8 cellular contexts compared by ENCODE assay signal in the genomic region with DNA sequence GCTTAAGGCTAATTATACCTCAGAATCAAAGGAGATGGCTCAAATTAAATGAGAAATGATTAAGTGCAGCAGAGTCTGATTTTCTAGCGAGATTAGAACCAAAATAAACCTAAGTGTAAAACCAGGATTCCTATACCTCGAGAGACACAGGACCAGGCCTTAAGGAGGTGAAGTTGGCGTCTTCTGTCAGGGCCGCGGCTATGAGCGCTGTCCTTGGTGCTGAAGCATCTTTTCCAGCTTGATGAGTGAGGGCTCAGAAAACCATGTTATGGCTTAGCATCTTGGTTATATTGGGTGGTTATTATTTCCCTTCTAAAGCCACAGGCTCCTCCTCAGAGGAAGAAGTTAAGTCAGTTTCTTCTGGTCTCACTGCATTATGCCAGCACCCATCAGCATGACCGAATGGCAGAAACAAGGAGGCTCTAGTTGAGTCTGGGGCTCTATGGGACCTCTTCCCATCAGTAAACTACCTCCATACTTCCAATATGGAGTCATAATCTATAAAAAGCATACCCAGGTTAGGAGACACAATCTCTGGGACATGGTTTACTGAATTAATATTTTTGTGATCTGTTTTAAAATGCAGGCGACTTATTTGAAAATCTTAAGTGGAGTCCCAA.
DNase-seq lines count a peak whose midpoint lies in the region; ATAC-seq and TF ChIP-seq lines count a peak whose summit lies in the region.
"Had no signal": no experiment of that assay in that cellular context is flagged by ENCODE, and none has a peak within 500 bp of the region (broad histone marks: within the 10 kb centered on the region; RNA-seq: fewer than 3 reads in every experiment).

No MANE protein-coding gene starts in this region.

- no peak overlapping the region for H3K23ac ChIP-seq in H9 (ENCODE audit: insufficient read length, low read depth, low read length)

- WGBS in H9 (ENCODE audit: extremely low coverage, insufficient read length, low lambda C conversion rate) = no CpG with 5 or more reads among the region's 8 CpGs

- H2BK15ac ChIP-seq in H9 (ENCODE audit: low read depth, low read length) = no peak overlapping the region

- H3K9me3 ChIP-seq in H9 (ENCODE audit: control insufficient read depth, low read depth, low read length) = no peaks in the 10 kb centered on the region

- no peaks in the 10 kb centered on the region for H3K27me3 ChIP-seq in H9 (ENCODE audit: insufficient read depth, low read length)

- no peak overlapping the region for H2AK5ac ChIP-seq in H9 (ENCODE audit: insufficient read length, low read length)

- peaks cover 7% of the 10 kb centered on the region for H3K27me3 Mint-ChIP-seq in H9 (ENCODE audit: low read depth)
- peaks cover 21% of the 10 kb centered on the region for H3K27me3 Mint-ChIP-seq in nephron progenitor cell (ENCODE audit: low read depth, poor library complexity)

- H3K4me1 ChIP-seq in H9 (ENCODE audit: insufficient read depth, low read length) = no peaks in the 10 kb centered on the region

- H2BK12ac ChIP-seq in H9 (ENCODE audit: insufficient read length, low read depth, low read length) = no peak overlapping the region

- H4K91ac ChIP-seq in H9 (ENCODE audit: insufficient read length, low read depth, low read length) = no peak overlapping the region

- H3K79me2 ChIP-seq in H9 (ENCODE audit: insufficient read depth, low read length) = no peaks in the 10 kb centered on the region

- no peak overlapping the region for H3K4me2 ChIP-seq in H9 (ENCODE audit: insufficient read depth, insufficient read length, low read length)

- H3K9ac ChIP-seq in H9 (ENCODE audit: extremely low read depth, insufficient read length, low read length) = no peak overlapping the region

- no peak overlapping the region for H4K8ac ChIP-seq in H9 (replicated peaks; ENCODE audit: insufficient read length, low read depth, low read length)

- no peak overlapping the region for H3K14ac ChIP-seq in H9 (ENCODE audit: insufficient read depth, low read length)

- DNase-seq in H9 = peak; percentile 46
- DNase-seq in NB4 (ENCODE audit: low read depth) = peak; percentile 36
- DNase-seq in T47D (ENCODE audit: low read depth in 1 of 2, low spot score in 1 of 2) = peak; percentile 54 to 83
- peak; percentile 84 for DNase-seq in nephron progenitor cell
- no peak for DNase-seq in NCI-H2196 treated with DMSO at 0.1 percent for 48 hours (lab: John Stamatoyannopoulos, UW; ENCODE audit: unreplicated experiment)
- DNase-seq in NCI-H128 (lab: John Stamatoyannopoulos, UW; ENCODE audit: unreplicated experiment) = no peak
- DNase-seq: central memory CD4-positive, alpha-beta T cell had no signal

- no peak for TF ChIP-seq POLR2A in NB4 (IDR thresholded peaks at IDR 0.05; ENCODE audit: extremely low read depth, insufficient read length)

- no peak overlapping the region for H3K4me3 Mint-ChIP-seq in H9
- H3K4me3 Mint-ChIP-seq in nephron progenitor cell = no peak overlapping the region

- H3K27ac ChIP-seq in H9 (ENCODE audit: insufficient read length, low read depth, low read length) = no peak overlapping the region

- H3K4me1 Mint-ChIP-seq in H9 = no peaks in the 10 kb centered on the region
- no peaks in the 10 kb centered on the region for H3K4me1 Mint-ChIP-seq in nephron progenitor cell

- in situ Hi-C loops in T47D (cut with HindIII; ENCODE audit: low pct_unique_long_range_greater_than_20kb, low sequenced_read_pairs) = no loop called here

- H4K20me1 ChIP-seq in H9 (ENCODE audit: control insufficient read depth, insufficient read depth, insufficient read length) = no peaks in the 10 kb centered on the region

- no peak overlapping the region for H3K56ac ChIP-seq in H9 (ENCODE audit: insufficient read length, low read depth, low read length)

- ATAC-seq in HG03139 (IDR thresholded peaks at IDR 0.05; ENCODE audit: unreplicated experiment) = no peak

- H3T11ph ChIP-seq in H9 (ENCODE audit: low read length) = no peak overlapping the region

- H2BK5ac ChIP-seq in H9 (ENCODE audit: insufficient read length, low read length) = no peak overlapping the region

- no peak overlapping the region for H3K4ac ChIP-seq in H9 (ENCODE audit: low read depth, low read length)

- no peak overlapping the region for H3K27ac Mint-ChIP-seq in H9
- no peak overlapping the region for H3K27ac Mint-ChIP-seq in nephron progenitor cell

- H3K79me1 ChIP-seq in H9 (ENCODE audit: insufficient read depth, low read depth, low read length, poor library complexity, severe bottlenecking) = no peaks in the 10 kb centered on the region

- H2BK20ac ChIP-seq in H9 (ENCODE audit: low read depth, low read length, poor library complexity, severe bottlenecking) = no peak overlapping the region

- H2AFZ ChIP-seq in H9 (ENCODE audit: low read length) = no peak overlapping the region

- H2BK120ac ChIP-seq in H9 (ENCODE audit: low read depth, low read length, poor library complexity, severe bottlenecking) = no peak overlapping the region

- H4K5ac ChIP-seq in H9 (ENCODE audit: insufficient read length, low read depth, low read length) = no peak overlapping the region

- TF ChIP-seq CTCF in H9 (conservative IDR thresholded peaks at IDR 0.05) (no peak), NB4 (IDR thresholded peaks at IDR 0.05; ENCODE audit: low read depth, low read length) (no peak), nephron progenitor cell (IDR thresholded peaks at IDR 0.05) (no peak)

- H3K9me3 Mint-ChIP-seq in H9 = no peaks in the 10 kb centered on the region; a peak in 2 of 5 replicates
- no peaks in the 10 kb centered on the region for H3K9me3 Mint-ChIP-seq in nephron progenitor cell

- H3K18ac ChIP-seq in H9 (ENCODE audit: insufficient read length, low read depth, low read length) = no peak overlapping the region

- H3K36me3 Mint-ChIP-seq in H9 (ENCODE audit: insufficient read depth in 1 of 3, low read depth in 3 of 3) (no peaks in the 10 kb centered on the region; a peak in 1 of 7 replicates), nephron progenitor cell (ENCODE audit: low read depth) (no peaks in the 10 kb centered on the region)

- H3K4me3 ChIP-seq in NB4 (ENCODE audit: low read depth, low read length) = no peak overlapping the region

- no peaks in the 10 kb centered on the region for H3K23me2 ChIP-seq in H9 (ENCODE audit: insufficient read length, low read depth, low read length, poor library complexity, severe bottlenecking)

Comparison
In these comparisons a context has a peak if more than half of its experiments do, and no peak if none do; other contexts are left out.
1. DNase-seq: peak in H9 (single experiment), NB4 (single experiment), T47D (2 of 2) and nephron progenitor cell (single experiment); none in NCI-H2196 treated with DMSO at 0.1 percent for 48 hours (single experiment) and NCI-H128 (single experiment).